Comparison of ENCODE assay signal across 8 cellular contexts in the genomic region with DNA sequence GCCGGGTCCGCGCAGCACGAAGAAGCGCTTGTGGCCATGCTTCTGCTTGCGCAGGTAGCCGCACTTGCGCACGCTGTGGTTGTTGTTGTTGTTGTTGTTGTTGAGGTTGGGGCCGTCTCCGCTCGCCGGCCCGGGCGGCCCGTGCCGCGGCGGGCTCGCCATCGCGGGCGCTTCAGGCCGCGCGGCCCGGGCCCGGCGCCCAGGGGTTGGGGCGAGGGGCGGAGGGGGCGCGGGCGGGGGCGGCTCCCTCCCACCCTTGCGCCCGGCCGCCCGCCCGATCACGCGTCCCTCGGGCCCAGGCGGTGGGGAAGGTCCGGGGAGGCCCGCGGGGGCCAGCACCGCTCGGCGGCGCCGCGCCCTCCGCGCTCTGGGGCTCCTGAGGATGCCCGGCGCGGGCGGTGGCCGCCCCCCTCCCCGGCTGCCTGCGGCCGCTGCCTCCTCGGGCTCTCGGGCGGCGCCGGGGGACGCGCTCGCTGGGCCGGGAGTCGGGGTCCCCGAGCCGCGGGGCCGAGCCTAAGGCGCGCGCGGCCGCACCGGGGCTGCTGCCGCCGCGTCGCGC. TPM values are rescaled to one million over a fixed set of nuclear protein-coding genes. Genes with fewer than 3 reads are reported as not detected.
A peak's percentile ranks its signal among the peaks of the same experiment; 100 is the strongest.
DNase-seq lines count a peak whose midpoint lies in the region; ATAC-seq and TF ChIP-seq lines count a peak whose summit lies in the region.

No MANE protein-coding gene starts in this region.

- H3K79me2 ChIP-seq in hepatocyte, result peaks cover 34% of the 10 kb centered on the region

- no peaks in the 10 kb centered on the region for H3K9me3 Mint-ChIP-seq in activated T-cell treated with anti-CD3 and anti-CD28 coated beads, Interleukin-2, amount 50 U/mL, for 4 hours
- H3K9me3 Mint-ChIP-seq in activated CD8-positive, alpha-beta T cell treated with anti-CD3 and anti-CD28 coated beads for 36 hours, result no peaks in the 10 kb centered on the region
- no peaks in the 10 kb centered on the region for H3K9me3 Mint-ChIP-seq in stimulated activated memory B cell treated with anti-CD40 and anti-IgM and Interleukin-4, amounts not matched to agents 10 μg/mL and 1 μg/mL and 100 μg/mL, for 72 hours

- H3K9me3 ChIP-seq in hepatocyte (ENCODE audit: low read depth), result no peaks in the 10 kb centered on the region

- H3K27ac Mint-ChIP-seq in activated CD8-positive, alpha-beta T cell treated with anti-CD3 and anti-CD28 coated beads for 36 hours, result no peak overlapping the region
- no peak overlapping the region for H3K27ac Mint-ChIP-seq in stimulated activated memory B cell treated with anti-CD40 and anti-IgM and Interleukin-4, amounts not matched to agents 10 μg/mL and 1 μg/mL and 100 μg/mL, for 72 hours

- H3K27me3 ChIP-seq in hepatocyte, result no peaks in the 10 kb centered on the region

- peaks cover 25% of the 10 kb centered on the region for H4K20me1 ChIP-seq in hepatocyte (ENCODE audit: insufficient read depth, poor library complexity, severe bottlenecking)

- CTCF ChIA-PET in activated CD8-positive, alpha-beta T cell treated with anti-CD3 and anti-CD28 coated beads for 36 hours (lab: Charles Lee), result interaction anchor here (1.3 kb wide), 2 partner anchors 24 to 176 kb away, joined by 7 to 8 read pairs; no protein-coding TSS in a partner anchor

- H3K27ac ChIP-seq in hepatocyte, result peak overlapping the region; percentile 82

- peaks cover 6% of the 10 kb centered on the region for H3K36me3 Mint-ChIP-seq in activated T-cell treated with anti-CD3 and anti-CD28 coated beads, Interleukin-2, amount 50 U/mL, for 4 hours (ENCODE audit: insufficient read depth)
- H3K36me3 Mint-ChIP-seq in activated CD8-positive, alpha-beta T cell treated with anti-CD3 and anti-CD28 coated beads for 36 hours (ENCODE audit: low read depth), result peaks cover 3% of the 10 kb centered on the region
- H3K36me3 Mint-ChIP-seq in stimulated activated memory B cell treated with anti-CD40 and anti-IgM and Interleukin-4, amounts not matched to agents 10 μg/mL and 1 μg/mL and 100 μg/mL, for 72 hours, result peaks cover 7% of the 10 kb centered on the region

- H3K4me2 ChIP-seq in hepatocyte, result peak overlapping the region; percentile 96

- peak; percentile 16 to 17 for ATAC-seq in activated T-cell treated with anti-CD3 and anti-CD28 coated beads, Interleukin-2, amount 50 U/mL, for 4 hours
- peak; percentile 14 for ATAC-seq in HG02938 (IDR thresholded peaks at IDR 0.05; ENCODE audit: unreplicated experiment)
- ATAC-seq in activated CD8-positive, alpha-beta T cell treated with anti-CD3 and anti-CD28 coated beads for 36 hours, result peak; percentile 7
- peak; percentile 40 for ATAC-seq in stimulated activated memory B cell treated with anti-CD40 and anti-IgM and Interleukin-4, amounts not matched to agents 10 μg/mL and 1 μg/mL and 100 μg/mL, for 72 hours
- ATAC-seq in HG03378 (IDR thresholded peaks at IDR 0.05; ENCODE audit: unreplicated experiment), result no peak

- peak overlapping the region; percentile 89 for H3K4me3 ChIP-seq in hepatocyte

- peaks cover 13% of the 10 kb centered on the region for H3K27me3 Mint-ChIP-seq in activated T-cell treated with anti-CD3 and anti-CD28 coated beads, Interleukin-2, amount 50 U/mL, for 4 hours (ENCODE audit: low read depth)
- H3K27me3 Mint-ChIP-seq in activated CD8-positive, alpha-beta T cell treated with anti-CD3 and anti-CD28 coated beads for 36 hours, result peaks cover 11% of the 10 kb centered on the region
- peaks cover 16% of the 10 kb centered on the region for H3K27me3 Mint-ChIP-seq in stimulated activated memory B cell treated with anti-CD40 and anti-IgM and Interleukin-4, amounts not matched to agents 10 μg/mL and 1 μg/mL and 100 μg/mL, for 72 hours

- no peaks in the 10 kb centered on the region for H3K4me1 ChIP-seq in hepatocyte (ENCODE audit: insufficient read depth)

- no peaks in the 10 kb centered on the region for H3K36me3 ChIP-seq in hepatocyte (replicated peaks; ENCODE audit: insufficient read depth, low read depth)

- 0% methylated on average over 6 of the region's 88 CpGs for WGBS in hepatocyte (ENCODE audit: low lambda C conversion rate, missing lambda C conversion rate)

- H3K9me2 ChIP-seq in hepatocyte (replicated peaks; ENCODE audit: insufficient read depth), result no peaks in the 10 kb centered on the region

- H3K4me3 Mint-ChIP-seq in activated T-cell treated with anti-CD3 and anti-CD28 coated beads, Interleukin-2, amount 50 U/mL, for 4 hours, result peak overlapping the region; percentile 53
- peak overlapping the region; percentile 64 for H3K4me3 Mint-ChIP-seq in activated CD8-positive, alpha-beta T cell treated with anti-CD3 and anti-CD28 coated beads for 36 hours
- H3K4me3 Mint-ChIP-seq in stimulated activated memory B cell treated with anti-CD40 and anti-IgM and Interleukin-4, amounts not matched to agents 10 μg/mL and 1 μg/mL and 100 μg/mL, for 72 hours, result peak overlapping the region; percentile 36

- H2AFZ ChIP-seq in hepatocyte, result peak overlapping the region; percentile 54

- no peak for TF ChIP-seq CTCF in activated CD8-positive, alpha-beta T cell treated with anti-CD3 and anti-CD28 coated beads for 36 hours (IDR thresholded peaks at IDR 0.05)
- TF ChIP-seq CTCF in hepatocyte (IDR thresholded peaks at IDR 0.05; ENCODE audit: poor library complexity), result no peak

- no peak for DNase-seq in activated T-cell treated with anti-CD3 and anti-CD28 coated beads, Interleukin-2, amount 50 U/mL, for 4 hours
- DNase-seq in activated T-cell treated with anti-CD3 and anti-CD28 coated beads for 4 hours (no peak), hepatocyte (ENCODE audit: low spot score) (peak; percentile 71), islet precursor cell (no peak)
- no peak for DNase-seq in activated CD8-positive, alpha-beta T cell treated with anti-CD3 and anti-CD28 coated beads for 36 hours

- H3K4me1 Mint-ChIP-seq in activated T-cell treated with anti-CD3 and anti-CD28 coated beads, Interleukin-2, amount 50 U/mL, for 4 hours (ENCODE audit: low read depth), result peaks cover 25% of the 10 kb centered on the region
- peaks cover 13% of the 10 kb centered on the region for H3K4me1 Mint-ChIP-seq in activated CD8-positive, alpha-beta T cell treated with anti-CD3 and anti-CD28 coated beads for 36 hours (ENCODE audit: low read depth)
- no peaks in the 10 kb centered on the region for H3K4me1 Mint-ChIP-seq in stimulated activated memory B cell treated with anti-CD40 and anti-IgM and Interleukin-4, amounts not matched to agents 10 μg/mL and 1 μg/mL and 100 μg/mL, for 72 hours

- intact Hi-C loops in activated CD8-positive, alpha-beta T cell treated with anti-CD3 and anti-CD28 coated beads for 36 hours (cut with micrococcal nuclease), result no loop called here

- POLR2A ChIA-PET in activated CD8-positive, alpha-beta T cell treated with anti-CD3 and anti-CD28 coated beads for 36 hours (lab: Charles Lee), result no interaction called here

RNA-seq across cellular contexts. Expression of a gene that starts 0.4 kb away (rescaled TPM):
- total RNA-seq in activated T-cell treated with anti-CD3 and anti-CD28 coated beads, Interleukin-2, amount 50 U/mL, for 4 hours, result 1 to 10 TPM; 3.7 to 4.2 (median 4.2) TPM
- 1 to 10 TPM; 2.8 TPM for total RNA-seq in activated CD8-positive, alpha-beta T cell treated with anti-CD3 and anti-CD28 coated beads for 36 hours
- total RNA-seq in hepatocyte, result 15.7 and 19.4 TPM in 2 replicates
- polyA plus RNA-seq in hepatocyte, result 26.4 and 27.9 TPM in 2 replicates
